ENCODE assay signal across 32 cellular contexts in genomic region chr9:131702911-131703310, GRCh38.
"Had no signal": no experiment of that assay in that cellular context is flagged by ENCODE, and none has a peak within 500 bp of the region (broad histone marks: within the 10 kb centered on the region; RNA-seq: fewer than 3 reads in every experiment).

No MANE protein-coding gene starts in this region.

- H3K9ac ChIP-seq: parathyroid adenoma had no signal

- H3K4me3 Mint-ChIP-seq: activated CD4-positive, alpha-beta memory T cell treated with anti-CD3 and anti-CD28 coated beads for 36 hours; activated CD4-positive, alpha-beta T cell treated with anti-CD3 and anti-CD28 coated beads, Interleukin-2, amount 10 ng/mL, durations not matched to agents 24 days and 14 days; activated T-cell treated with anti-CD3 and anti-CD28 coated beads, Interleukin-2, amount 50 U/mL, for 24 hours; naive thymus-derived CD8-positive, alpha-beta T cell; neural crest cell; stimulated activated effector memory CD8-positive, alpha-beta T cell treated with anti-CD3 and anti-CD28 coated beads, Interleukin-12 subunit alpha, Interleukin-12 subunit beta, amount 100 ng/mL, for 72 hours; stimulated activated naive CD8-positive, alpha-beta T cell treated with anti-CD3 and anti-CD28 coated beads, Interleukin-15, amount 100 ng/mL, for 72 hours had no signal

- H3K27ac Mint-ChIP-seq: activated CD4-positive, alpha-beta memory T cell treated with anti-CD3 and anti-CD28 coated beads for 36 hours; activated CD4-positive, alpha-beta T cell treated with anti-CD3 and anti-CD28 coated beads, Interleukin-2, amount 10 ng/mL, durations not matched to agents 24 days and 14 days; stimulated activated effector memory CD8-positive, alpha-beta T cell treated with anti-CD3 and anti-CD28 coated beads, Interleukin-12 subunit alpha, Interleukin-12 subunit beta, amount 100 ng/mL, for 72 hours; stimulated activated naive CD8-positive, alpha-beta T cell treated with anti-CD3 and anti-CD28 coated beads, Interleukin-15, amount 100 ng/mL, for 72 hours had no signal

- ATAC-seq: esophagus mucosa; left colon; lower lobe of right lung; naive thymus-derived CD8-positive, alpha-beta T cell; psoas muscle; stimulated activated effector memory CD8-positive, alpha-beta T cell treated with anti-CD3 and anti-CD28 coated beads, Interleukin-12 subunit alpha, Interleukin-12 subunit beta, amount 100 ng/mL, for 72 hours; stimulated activated naive CD8-positive, alpha-beta T cell treated with anti-CD3 and anti-CD28 coated beads, Interleukin-15, amount 100 ng/mL, for 72 hours had no signal

- H3K36me3 ChIP-seq: brain microvascular endothelial cell, lower lobe of right lung, sigmoid colon, upper lobe of left lung, vagina had no signal

- H3K9me3 ChIP-seq: lower lobe of right lung, psoas muscle, sigmoid colon, upper lobe of left lung, vagina had no signal

- H3K27ac ChIP-seq: brain microvascular endothelial cell, lower lobe of right lung, parathyroid adenoma, psoas muscle, vagina had no signal

- H3K27me3 ChIP-seq: brain microvascular endothelial cell, sigmoid colon, upper lobe of left lung, vagina had no signal

- FAIRE-seq: astrocyte, endothelial cell of umbilical vein, small intestine had no signal

- H2AFZ ChIP-seq: parathyroid adenoma had no signal

- H3K9me3 Mint-ChIP-seq: activated CD4-positive, alpha-beta memory T cell treated with anti-CD3 and anti-CD28 coated beads for 36 hours; activated CD4-positive, alpha-beta T cell treated with anti-CD3 and anti-CD28 coated beads, Interleukin-2, amount 10 ng/mL, durations not matched to agents 24 days and 14 days; activated T-cell treated with anti-CD3 and anti-CD28 coated beads, Interleukin-2, amount 50 U/mL, for 24 hours; naive thymus-derived CD8-positive, alpha-beta T cell; neural crest cell; stimulated activated effector memory CD8-positive, alpha-beta T cell treated with anti-CD3 and anti-CD28 coated beads, Interleukin-12 subunit alpha, Interleukin-12 subunit beta, amount 100 ng/mL, for 72 hours; stimulated activated naive CD8-positive, alpha-beta T cell treated with anti-CD3 and anti-CD28 coated beads, Interleukin-15, amount 100 ng/mL, for 72 hours had no signal

- DNase-seq: activated CD4-positive, alpha-beta memory T cell treated with anti-CD3 and anti-CD28 coated beads for 36 hours; activated CD4-positive, alpha-beta T cell treated with anti-CD3 and anti-CD28 coated beads, Interleukin-2, amount 10 ng/mL, durations not matched to agents 24 days and 14 days; activated CD4-positive, CD25-positive, alpha-beta regulatory T cell treated with anti-CD3 and anti-CD28 coated beads, Interleukin-2, amount 50 U/mL, for 72 hours; activated CD8-positive, alpha-beta memory T cell treated with anti-CD3 and anti-CD28 coated beads, Interleukin-2, amount 50 U/mL, for 4 hours; activated gamma-delta T cell treated with Interleukin-2 at 50 U/mL for 16 hours; activated naive CD4-positive, alpha-beta T cell treated with anti-CD3 and anti-CD28 coated beads, Interleukin-2, amount 50 U/mL, for 16 hours; activated T-cell treated with anti-CD3 and anti-CD28 coated beads, Interleukin-2, amount 50 U/mL, for 24 hours; amniotic stem cell; brain microvascular endothelial cell; caudate nucleus; cortex of kidney; foreskin fibroblast; islet precursor cell; left colon; lower lobe of right lung; mesenchymal stem cell; naive thymus-derived CD8-positive, alpha-beta T cell; nucleus accumbens; psoas muscle; sigmoid colon; small intestine; stimulated activated CD4-positive, alpha-beta T cell treated with anti-CD3 and anti-CD28 coated beads, Interleukin-4, amount 100 ng/mL, for 24 hours; stimulated activated naive CD8-positive, alpha-beta T cell treated with anti-CD3 and anti-CD28 coated beads, Interleukin-15, amount 100 ng/mL, for 72 hours; substantia nigra; upper lobe of left lung had no signal

- H3K4me3 ChIP-seq: lower lobe of right lung, psoas muscle, sigmoid colon, upper lobe of left lung, vagina had no signal

- H3K27me3 Mint-ChIP-seq: activated CD4-positive, alpha-beta memory T cell treated with anti-CD3 and anti-CD28 coated beads for 36 hours; activated CD4-positive, alpha-beta T cell treated with anti-CD3 and anti-CD28 coated beads, Interleukin-2, amount 10 ng/mL, durations not matched to agents 24 days and 14 days; activated T-cell treated with anti-CD3 and anti-CD28 coated beads, Interleukin-2, amount 50 U/mL, for 24 hours; naive thymus-derived CD8-positive, alpha-beta T cell; stimulated activated naive CD8-positive, alpha-beta T cell treated with anti-CD3 and anti-CD28 coated beads, Interleukin-15, amount 100 ng/mL, for 72 hours had no signal
